In the genomic region with DNA sequence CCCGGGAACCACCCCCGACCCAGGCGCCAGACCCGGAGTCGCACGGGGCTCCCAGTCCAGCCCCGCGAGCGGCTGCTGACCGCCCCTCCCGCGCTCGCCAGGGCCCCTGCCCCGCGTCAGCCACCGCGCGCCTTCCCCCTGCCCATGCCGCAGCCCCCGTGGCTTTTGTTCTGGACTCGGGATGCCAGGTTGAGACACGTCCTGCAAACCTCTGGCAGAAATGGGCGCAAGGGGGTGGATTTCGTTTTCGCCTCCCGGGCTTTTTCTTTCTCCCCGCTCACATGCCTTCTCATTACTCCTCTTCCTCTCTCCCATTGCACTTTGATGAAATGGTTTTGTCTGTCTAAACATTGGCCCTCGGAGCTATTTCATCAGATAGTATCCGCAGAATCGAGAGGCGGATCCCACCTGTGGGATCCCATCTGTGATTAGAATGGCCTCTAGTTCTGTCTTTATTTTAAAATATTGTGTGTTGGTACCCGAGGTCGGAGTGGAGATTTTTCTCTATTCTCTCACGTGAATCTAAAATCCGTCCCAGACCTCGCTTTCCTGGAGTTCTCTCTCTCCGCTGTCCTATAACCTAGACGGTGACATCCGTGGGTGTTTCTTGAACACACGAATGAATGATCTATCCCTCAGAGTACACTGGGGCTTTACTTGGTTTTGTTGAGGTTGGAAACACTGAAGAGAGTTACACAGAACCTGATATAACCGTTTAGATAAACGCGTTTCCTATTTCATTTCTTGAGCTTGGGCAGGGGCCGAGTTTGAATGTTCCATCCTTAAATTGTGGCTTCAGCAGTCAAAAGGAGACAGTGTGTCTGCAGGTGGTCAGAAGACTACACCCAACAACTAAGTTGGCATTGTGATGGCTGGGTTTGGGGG, we compare ENCODE assay signal across 7 cellular contexts. TPM values are rescaled to one million over a fixed set of nuclear protein-coding genes. Genes with fewer than 3 reads are reported as not detected.
DNase-seq lines count a peak whose midpoint lies in the region; TF ChIP-seq lines count a peak whose summit lies in the region.

No MANE protein-coding gene starts in this region.

- DNase-seq in GM19238 (ENCODE audit: insufficient read length, low spot score) = peak; percentile 30
- peak; percentile 40 for DNase-seq in HPDE6-E6E7 (ENCODE audit: extremely low spot score)
- no peak for DNase-seq in cardiac fibroblast (ENCODE audit: low read depth in 2 of 2)
- peak; percentile 9 for DNase-seq in mucosa of gallbladder (ENCODE audit: low spot score)
- no peak for DNase-seq in NCI-H2107 treated with DMSO at 0.1 percent for 48 hours (lab: John Stamatoyannopoulos, UW; ENCODE audit: unreplicated experiment)
- DNase-seq in NAMALWA (ENCODE audit: low spot score) = no peak
- DNase-seq in SHP77 treated with DMSO at 0.1 percent for 48 hours (lab: John Stamatoyannopoulos, UW) = no peak

- peak overlapping the region; percentile 29 to 53 for H3K4me3 ChIP-seq in cardiac fibroblast (replicated peaks in 1 of 2; ENCODE audit: low read depth in 2 of 2, low read length in 2 of 2)

- no peak for TF ChIP-seq CTCF in cardiac fibroblast (IDR thresholded peaks at IDR 0.05; ENCODE audit: low read depth, low read length)

RNA-seq across cellular contexts. Expression of gene EDARADD, which starts 1.9 kb away (rescaled TPM):
- total RNA-seq in mucosa of gallbladder = 7.4 TPM

Comparison
In these comparisons a context has a peak if more than half of its experiments do, and no peak if none do; other contexts are left out.
1. DNase-seq: peak in GM19238 (single experiment), HPDE6-E6E7 (single experiment) and mucosa of gallbladder (single experiment); none in cardiac fibroblast (0 of 2), NCI-H2107 treated with DMSO at 0.1 percent for 48 hours (single experiment), NAMALWA (single experiment) and SHP77 treated with DMSO at 0.1 percent for 48 hours (single experiment).